In the genomic region with DNA sequence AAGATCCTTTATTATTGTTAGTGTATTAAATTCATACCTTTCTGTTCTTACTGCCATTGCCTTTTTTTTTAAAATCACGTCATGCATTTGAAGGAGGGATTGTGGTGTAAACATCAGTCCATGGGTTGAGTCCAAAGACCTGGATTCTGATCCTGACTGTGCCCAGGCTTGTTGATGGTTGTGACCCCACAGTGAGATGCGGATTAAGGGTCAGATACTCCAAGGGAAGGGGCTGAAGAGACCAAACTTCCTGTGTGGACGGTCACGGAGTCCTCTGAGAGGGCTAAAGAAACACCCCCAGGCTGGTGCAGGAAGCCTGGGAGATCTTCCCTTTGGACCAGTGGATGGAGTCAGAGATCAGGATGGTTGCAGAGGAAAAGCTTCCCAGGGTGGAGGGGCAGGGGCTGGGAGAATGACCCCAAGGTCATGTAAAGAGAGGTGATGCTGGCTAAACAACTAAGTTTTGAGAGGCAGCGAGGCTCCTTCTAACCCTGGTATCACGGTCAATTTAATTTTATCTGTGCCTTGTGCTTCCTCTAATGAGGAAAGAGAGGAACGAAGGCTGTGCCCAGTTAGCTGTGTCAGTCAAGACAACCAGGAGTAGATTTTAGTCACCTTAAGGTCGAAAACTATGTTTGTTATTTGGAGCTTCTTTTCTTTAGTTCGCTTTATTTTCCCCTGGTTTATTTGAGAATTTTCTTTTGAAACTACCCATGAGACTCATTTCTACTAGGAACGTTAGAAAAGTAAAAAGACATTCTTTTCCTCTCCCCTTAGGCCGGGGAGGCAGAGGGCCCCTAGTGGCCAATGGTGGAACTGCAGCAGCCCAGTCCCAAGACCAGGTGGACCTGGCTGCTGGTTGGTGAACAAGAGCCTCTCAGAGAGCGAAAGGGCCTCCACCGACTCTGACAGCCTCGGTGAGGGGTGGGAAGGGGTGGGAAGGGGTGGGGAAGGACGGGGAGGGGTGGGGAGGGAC, we compare ENCODE assay signal across 8 cellular contexts. TPM values are rescaled to one million over a fixed set of nuclear protein-coding genes. Genes with fewer than 3 reads are reported as not detected.
DNase-seq lines count a peak whose midpoint lies in the region; ATAC-seq and TF ChIP-seq lines count a peak whose summit lies in the region.

No MANE protein-coding gene starts in this region.

- H3K9ac ChIP-seq in endocrine pancreas (ENCODE audit: control insufficient read depth, insufficient read depth, low read length) = peak overlapping the region; percentile 21

- H3K4me3 ChIP-seq in endocrine pancreas (ENCODE audit: control insufficient read depth, insufficient read depth, low read length) = peak overlapping the region; percentile 8

- TF ChIP-seq CTCF in mesothelial cell of epicardium (IDR thresholded peaks at IDR 0.05; ENCODE audit: unreplicated experiment) = peak; percentile 93

- no peaks in the 10 kb centered on the region for H3K4me1 ChIP-seq in endocrine pancreas (ENCODE audit: control insufficient read depth, insufficient read depth, low read length)

- H3K4me1 Mint-ChIP-seq in mesothelial cell of epicardium = peaks cover 3% of the 10 kb centered on the region

- H3K27me3 ChIP-seq in endocrine pancreas (ENCODE audit: control insufficient read depth, insufficient read depth, low read length) = no peaks in the 10 kb centered on the region

- no peaks in the 10 kb centered on the region for H3K9me3 ChIP-seq in endocrine pancreas (ENCODE audit: control insufficient read depth, low read length)

- no peaks in the 10 kb centered on the region for H3K27me3 Mint-ChIP-seq in mesothelial cell of epicardium (ENCODE audit: low read depth)

- no peaks in the 10 kb centered on the region for H3K36me3 ChIP-seq in endocrine pancreas (ENCODE audit: control insufficient read depth, insufficient read depth, low read length)

- H3K36me3 Mint-ChIP-seq in mesothelial cell of epicardium = no peaks in the 10 kb centered on the region

- H3K4me3 Mint-ChIP-seq in mesothelial cell of epicardium = no peak overlapping the region

- peak; percentile 87 for DNase-seq in Caki2 (ENCODE audit: low read depth)
- DNase-seq in HS-27A (ENCODE audit: low read depth) = peak; percentile 36
- peak; percentile 80 for DNase-seq in NOMO-1 treated with DMSO at 0.1 percent for 48 hours (lab: John Stamatoyannopoulos, UW; ENCODE audit: unreplicated experiment)
- peak; percentile 67 to 74 for DNase-seq in activated CD8-positive, alpha-beta memory T cell treated with anti-CD3 and anti-CD28 coated beads for 4 hours (ENCODE audit: low read depth in 2 of 2)
- peak; percentile 73 to 96 for DNase-seq in mesothelial cell of epicardium (ENCODE audit: low spot score in 2 of 2, unreplicated experiment in 2 of 2)
- DNase-seq in stimulated activated CD8-positive, alpha-beta memory T cell treated with anti-CD3 and anti-CD28 coated beads, Interleukin-4, amount 100 ng/mL, for 24 hours (ENCODE audit: low read depth) = peak; percentile 81

- peak; percentile 94 for ATAC-seq in GM21367 (IDR thresholded peaks at IDR 0.05; ENCODE audit: unreplicated experiment)

- H3K9me3 Mint-ChIP-seq in mesothelial cell of epicardium = no peaks in the 10 kb centered on the region

- in situ Hi-C loops in Caki2 (cut with HindIII; ENCODE audit: low pct_unique_long_range_greater_than_20kb, low sequenced_read_pairs) = no loop called here

- no peak overlapping the region for H3K27ac Mint-ChIP-seq in mesothelial cell of epicardium

RNA-seq across cellular contexts. Expression of gene GPR161, which starts 8.7 kb away (rescaled TPM):
- 7.2 and 7.8 TPM in 2 replicates for total RNA-seq in Caki2 (2014; rRNA removed; shearing (Covaris generic); ENCODE audit: low replicate concordance)
- total RNA-seq in mesothelial cell of epicardium = 34.6 to 36.4 TPM (median 35.1 TPM) in 3 replicates

RNA-seq across cellular contexts. Expression of gene TIPRL, which starts 33.3 kb away (rescaled TPM):
- total RNA-seq in Caki2 (2014; rRNA removed; shearing (Covaris generic); ENCODE audit: low replicate concordance) = 22.1 and 35.7 TPM in 2 replicates
- total RNA-seq in mesothelial cell of epicardium = 26.9 to 28.9 TPM (median 28.2 TPM) in 3 replicates

Comparison
In these comparisons a context has a peak if more than half of its experiments do, and no peak if none do; other contexts are left out.
1. Peak in every context shown above with its lines: DNase-seq, ATAC-seq and H3K4me3 ChIP-seq.
2. DNase-seq: peak in every context shown above with its lines; median percentile 87 in Caki2; 84 in mesothelial cell of epicardium; 81 in stimulated activated CD8-positive, alpha-beta memory T cell treated with anti-CD3 and anti-CD28 coated beads, Interleukin-4, amount 100 ng/mL, for 24 hours; 80 in NOMO-1 treated with DMSO at 0.1 percent for 48 hours; 70 in activated CD8-positive, alpha-beta memory T cell treated with anti-CD3 and anti-CD28 coated beads for 4 hours; 36 in HS-27A.